ENCODE assay signal across 1 cellular context in the genomic region with DNA sequence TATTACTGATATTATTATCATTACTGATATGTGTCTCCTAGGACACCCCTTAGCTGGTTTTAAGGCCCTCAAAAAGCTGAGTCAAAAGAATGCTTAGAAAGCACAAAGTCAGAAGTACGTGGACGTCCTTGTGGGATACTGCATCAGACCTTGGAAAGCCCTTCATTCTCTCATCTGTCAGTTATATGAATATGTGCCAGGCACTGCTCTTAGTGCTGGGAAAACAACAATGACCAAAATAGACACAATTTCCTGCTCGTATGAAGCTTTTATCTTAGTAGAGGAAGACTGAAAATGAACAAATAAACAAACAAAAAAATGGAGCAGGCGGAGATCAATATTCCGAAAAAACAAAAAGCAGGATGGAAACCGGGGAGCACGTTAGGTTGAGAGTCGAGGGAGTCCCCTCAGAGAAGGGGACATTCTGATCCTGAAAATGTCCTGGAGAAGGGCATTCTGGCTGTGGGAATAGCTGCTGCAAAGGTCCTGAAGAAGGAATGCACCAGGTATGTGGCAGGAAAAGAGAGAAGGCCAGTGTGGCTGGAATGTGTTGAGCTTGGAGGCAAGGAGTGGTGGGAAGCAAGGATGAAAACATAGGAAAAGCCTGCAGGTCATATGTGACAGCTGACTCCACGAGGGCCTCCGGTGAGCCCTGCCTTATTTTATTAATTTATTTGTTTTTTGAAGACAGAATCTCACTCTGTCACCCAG.
A peak's percentile ranks its signal among the peaks of the same experiment; 100 is the strongest.
TF ChIP-seq lines count a peak whose summit lies in the region.

No MANE protein-coding gene starts in this region.

TF ChIP-seq in HEK293, 187 proteins besides CTCF, POLR2A, EP300 and RAD21 (continued from another document):
- TF ChIP-seq, protein P1, sequence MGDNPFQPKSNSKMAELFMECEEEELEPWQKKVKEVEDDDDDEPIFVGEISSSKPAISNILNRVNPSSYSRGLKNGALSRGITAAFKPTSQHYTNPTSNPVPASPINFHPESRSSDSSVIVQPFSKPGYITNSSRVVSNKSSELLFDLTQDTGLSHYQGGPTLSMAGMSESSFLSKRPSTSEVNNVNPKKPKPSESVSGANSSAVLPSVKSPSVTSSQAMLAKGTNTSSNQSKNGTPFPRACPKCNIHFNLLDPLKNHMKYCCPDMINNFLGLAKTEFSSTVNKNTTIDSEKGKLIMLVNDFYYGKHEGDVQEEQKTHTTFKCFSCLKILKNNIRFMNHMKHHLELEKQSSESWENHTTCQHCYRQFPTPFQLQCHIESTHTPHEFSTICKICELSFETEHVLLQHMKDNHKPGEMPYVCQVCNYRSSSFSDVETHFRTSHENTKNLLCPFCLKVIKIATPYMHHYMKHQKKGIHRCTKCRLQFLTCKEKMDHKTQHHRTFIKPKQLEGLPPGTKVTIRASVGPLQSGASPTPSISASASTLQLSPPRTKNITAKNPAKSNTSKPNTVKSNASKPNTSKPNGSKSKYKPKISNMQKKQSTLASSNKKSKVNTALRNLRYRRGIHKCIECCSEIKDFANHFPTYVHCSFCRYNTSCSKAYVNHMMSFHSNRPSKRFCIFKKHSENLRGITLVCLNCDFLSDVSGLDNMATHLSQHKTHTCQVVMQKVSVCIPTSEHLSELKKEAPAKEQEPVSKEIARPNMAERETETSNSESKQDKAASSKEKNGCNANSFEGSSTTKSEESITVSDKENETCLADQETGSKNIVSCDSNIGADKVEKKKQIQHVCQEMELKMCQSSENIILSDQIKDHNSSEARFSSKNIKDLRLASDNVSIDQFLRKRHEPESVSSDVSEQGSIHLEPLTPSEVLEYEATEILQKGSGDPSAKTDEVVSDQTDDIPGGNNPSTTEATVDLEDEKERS (tag by site-specific recombination; IDR thresholded peaks at IDR 0.05) = no peak
- TF ChIP-seq, protein P2, sequence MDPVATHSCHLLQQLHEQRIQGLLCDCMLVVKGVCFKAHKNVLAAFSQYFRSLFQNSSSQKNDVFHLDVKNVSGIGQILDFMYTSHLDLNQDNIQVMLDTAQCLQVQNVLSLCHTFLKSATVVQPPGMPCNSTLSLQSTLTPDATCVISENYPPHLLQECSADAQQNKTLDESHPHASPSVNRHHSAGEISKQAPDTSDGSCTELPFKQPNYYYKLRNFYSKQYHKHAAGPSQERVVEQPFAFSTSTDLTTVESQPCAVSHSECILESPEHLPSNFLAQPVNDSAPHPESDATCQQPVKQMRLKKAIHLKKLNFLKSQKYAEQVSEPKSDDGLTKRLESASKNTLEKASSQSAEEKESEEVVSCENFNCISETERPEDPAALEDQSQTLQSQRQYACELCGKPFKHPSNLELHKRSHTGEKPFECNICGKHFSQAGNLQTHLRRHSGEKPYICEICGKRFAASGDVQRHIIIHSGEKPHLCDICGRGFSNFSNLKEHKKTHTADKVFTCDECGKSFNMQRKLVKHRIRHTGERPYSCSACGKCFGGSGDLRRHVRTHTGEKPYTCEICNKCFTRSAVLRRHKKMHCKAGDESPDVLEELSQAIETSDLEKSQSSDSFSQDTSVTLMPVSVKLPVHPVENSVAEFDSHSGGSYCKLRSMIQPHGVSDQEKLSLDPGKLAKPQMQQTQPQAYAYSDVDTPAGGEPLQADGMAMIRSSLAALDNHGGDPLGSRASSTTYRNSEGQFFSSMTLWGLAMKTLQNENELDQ (tag by site-specific recombination; IDR thresholded peaks at IDR 0.05; ENCODE audit: low read depth) = no peak
- TF ChIP-seq, protein P3, sequence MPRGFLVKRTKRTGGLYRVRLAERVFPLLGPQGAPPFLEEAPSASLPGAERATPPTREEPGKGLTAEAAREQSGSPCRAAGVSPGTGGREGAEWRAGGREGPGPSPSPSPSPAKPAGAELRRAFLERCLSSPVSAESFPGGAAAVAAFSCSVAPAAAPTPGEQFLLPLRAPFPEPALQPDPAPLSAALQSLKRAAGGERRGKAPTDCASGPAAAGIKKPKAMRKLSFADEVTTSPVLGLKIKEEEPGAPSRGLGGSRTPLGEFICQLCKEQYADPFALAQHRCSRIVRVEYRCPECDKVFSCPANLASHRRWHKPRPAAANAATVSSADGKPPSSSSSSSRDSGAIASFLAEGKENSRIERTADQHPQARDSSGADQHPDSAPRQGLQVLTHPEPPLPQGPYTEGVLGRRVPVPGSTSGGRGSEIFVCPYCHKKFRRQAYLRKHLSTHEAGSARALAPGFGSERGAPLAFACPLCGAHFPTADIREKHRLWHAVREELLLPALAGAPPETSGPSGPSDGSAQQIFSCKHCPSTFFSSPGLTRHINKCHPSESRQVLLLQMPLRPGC (tag by site-specific recombination; IDR thresholded peaks at IDR 0.05) = no peak
- TF ChIP-seq ZBTB48 (tag by site-specific recombination; IDR thresholded peaks at IDR 0.05) (no peak), ZNF239 (tag by site-specific recombination; IDR thresholded peaks at IDR 0.05) (peak; percentile 83; the same call in 1 of the 2 replicates), ZBTB20 (tag by site-specific recombination; IDR thresholded peaks at IDR 0.05) (no peak)
